In the genomic region with DNA sequence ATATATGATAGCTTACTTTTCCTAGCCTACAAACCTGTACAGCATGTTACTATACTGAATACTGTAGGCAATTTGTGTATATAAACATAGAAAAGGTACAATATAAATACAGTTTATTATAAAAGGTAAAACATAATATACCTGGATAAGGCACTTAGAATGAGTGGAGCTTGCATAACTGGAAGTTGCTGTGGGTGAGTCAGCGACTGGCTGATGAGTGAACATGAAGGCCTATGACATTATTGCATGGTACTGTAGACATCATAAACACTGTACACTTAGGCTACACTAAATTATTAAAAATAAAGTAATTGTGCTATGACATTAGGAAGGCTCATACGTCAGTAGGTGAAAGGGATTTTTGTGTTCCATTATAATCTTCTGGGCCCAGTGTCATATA, we compare ENCODE assay signal across 24 cellular contexts.
DNase-seq lines count a peak whose midpoint lies in the region; ATAC-seq, FAIRE-seq and TF ChIP-seq lines count a peak whose summit lies in the region.
"Had no signal": no experiment of that assay in that cellular context is flagged by ENCODE, and none has a peak within 500 bp of the region (broad histone marks: within the 10 kb centered on the region; RNA-seq: fewer than 3 reads in every experiment).

No MANE protein-coding gene starts in this region.

- no peaks in the 10 kb centered on the region for H3K36me3 ChIP-seq in IMR-90 (ENCODE audit: control insufficient read depth, insufficient read depth, low read length)
- H3K36me3 ChIP-seq in bronchial epithelial cell (ENCODE audit: control insufficient read depth, insufficient read depth, low read length), result no peaks in the 10 kb centered on the region
- no peaks in the 10 kb centered on the region for H3K36me3 ChIP-seq in WERI-Rb-1
- H3K36me3 ChIP-seq: BE2C had no signal

- H2BK15ac ChIP-seq in IMR-90 (ENCODE audit: low read depth, low read length), result no peak overlapping the region

- H3K9me3 ChIP-seq in IMR-90 (ENCODE audit: control insufficient read depth, insufficient read depth, low read length), result no peaks in the 10 kb centered on the region
- no peaks in the 10 kb centered on the region for H3K9me3 ChIP-seq in WERI-Rb-1 (ENCODE audit: severe bottlenecking)
- H3K9me3 ChIP-seq: BE2C had no signal

- no peak overlapping the region for H3K9ac ChIP-seq in IMR-90 (ENCODE audit: low read depth, low read length)

- no TSS peak for BruUV-seq in IMR-90 (replicated peaks; lab: Mats Ljungman, UMichigan)

- H3K27ac ChIP-seq in IMR-90 (ENCODE audit: insufficient read depth, low read length) (no peak overlapping the region), foreskin keratinocyte (no peak overlapping the region), WERI-Rb-1 (no peak overlapping the region)
- H3K27ac ChIP-seq: A549, HL-60 had no signal

- no peak overlapping the region for H3K4ac ChIP-seq in IMR-90 (ENCODE audit: low read depth, low read length)

- no CpG with 5 or more reads among the region's 2 CpGs for WGBS in IMR-90 (ENCODE audit: extremely low coverage in 2 of 2, insufficient read length in 1 of 2), 2 experiments

- H4K20me1 ChIP-seq in IMR-90 (ENCODE audit: insufficient read depth, low read length), result no peaks in the 10 kb centered on the region

- H2AFZ ChIP-seq in IMR-90 (replicated peaks; ENCODE audit: low read length, poor library complexity), result no peak overlapping the region

- no peak for TF ChIP-seq POLR2A in IMR-90 (IDR thresholded peaks at IDR 0.05; ENCODE audit: low read depth, low read length)
- no peak for TF ChIP-seq POLR2A in GM12891 (IDR thresholded peaks at IDR 0.05; ENCODE audit: low read depth, low read length)

- H3K27me3 ChIP-seq in IMR-90 (ENCODE audit: control insufficient read depth, insufficient read depth, low read length), result no peaks in the 10 kb centered on the region
- no peaks in the 10 kb centered on the region for H3K27me3 ChIP-seq in bronchial epithelial cell (ENCODE audit: control insufficient read depth, insufficient read depth, low read length)
- no peaks in the 10 kb centered on the region for H3K27me3 ChIP-seq in foreskin keratinocyte
- H3K27me3 ChIP-seq in WERI-Rb-1 (ENCODE audit: insufficient read depth, low read depth, severe bottlenecking), result no peaks in the 10 kb centered on the region
- H3K27me3 ChIP-seq: BE2C had no signal

- ATAC-seq in IMR-90 (ENCODE audit: low read depth), result no peak
- peak; percentile 75 for ATAC-seq in foreskin keratinocyte
- no peak for ATAC-seq in HG03469 (IDR thresholded peaks at IDR 0.05; ENCODE audit: unreplicated experiment)
- ATAC-seq: A549, HepG2 had no signal

- intact Hi-C loops in IMR-90 (cut with micrococcal nuclease), result no loop called here

- H3K18ac ChIP-seq in IMR-90 (ENCODE audit: low read depth, low read length), result no peak overlapping the region

- TF ChIP-seq CTCF in IMR-90 (conservative IDR thresholded peaks at IDR 0.05; ENCODE audit: low read depth, low read length) (no peak), bronchial epithelial cell (IDR thresholded peaks at IDR 0.05; ENCODE audit: insufficient read depth, low read length, severe bottlenecking) (no peak), foreskin keratinocyte (conservative IDR thresholded peaks at IDR 0.05) (no peak), WERI-Rb-1 (IDR thresholded peaks at IDR 0.05; ENCODE audit: low read depth, low read length) (no peak)

- no peaks in the 10 kb centered on the region for H3K79me1 ChIP-seq in IMR-90 (ENCODE audit: low read depth in 1 of 2, low read length in 2 of 2)

- no peak for TF ChIP-seq RAD21 in IMR-90 (IDR thresholded peaks at IDR 0.05; ENCODE audit: low read length)

- H3K4me3 ChIP-seq in IMR-90 (ENCODE audit: insufficient read depth, low read depth, low read length), result no peak overlapping the region
- no peak overlapping the region for H3K4me3 ChIP-seq in bronchial epithelial cell (ENCODE audit: low read depth, low read length)
- no peak overlapping the region for H3K4me3 ChIP-seq in WERI-Rb-1 (ENCODE audit: low read depth, low read length)
- H3K4me3 ChIP-seq: A549 had no signal

- no peak overlapping the region for H2AK9ac ChIP-seq in IMR-90 (replicated peaks; ENCODE audit: low read depth, low read length, poor library complexity)

- H3K4me1 ChIP-seq in IMR-90 (ENCODE audit: control insufficient read depth, insufficient read depth, low read length) (no peaks in the 10 kb centered on the region), foreskin keratinocyte (no peaks in the 10 kb centered on the region)
- H3K4me1 ChIP-seq: A549, BE2C had no signal

- H3K14ac ChIP-seq in IMR-90 (replicated peaks; ENCODE audit: low read depth, low read length), result no peak overlapping the region

- no peak overlapping the region for H3K56ac ChIP-seq in IMR-90 (ENCODE audit: extremely low read depth, insufficient read depth, low read length)

- no peak overlapping the region for H2AK5ac ChIP-seq in IMR-90 (ENCODE audit: low read depth, low read length)

- no peak overlapping the region for H4K8ac ChIP-seq in IMR-90 (ENCODE audit: low read depth in 2 of 2, low read length in 2 of 2)

- H2BK20ac ChIP-seq in IMR-90 (ENCODE audit: low read depth, low read length), result no peak overlapping the region

- H4K5ac ChIP-seq in IMR-90 (ENCODE audit: low read depth, low read length), result no peak overlapping the region

- no peak overlapping the region for H3K23ac ChIP-seq in IMR-90 (ENCODE audit: low read depth, low read length)

- dilution Hi-C loops in IMR-90 (cut with HindIII; ENCODE audit: low sequenced_read_pairs, unreplicated experiment), result no loop called here

- no peak overlapping the region for H2BK5ac ChIP-seq in IMR-90 (ENCODE audit: low read depth, low read length, poor library complexity, severe bottlenecking)

- H4K91ac ChIP-seq in IMR-90 (ENCODE audit: insufficient read depth, low read depth, low read length), result no peak overlapping the region

- CTCF ChIA-PET in IMR-90 (lab: Yijun Ruan, JAX), result no interaction called here

- H2BK120ac ChIP-seq in IMR-90 (ENCODE audit: low read depth, low read length), result no peak overlapping the region

- DNase-seq in ELR (ENCODE audit: low read depth) (peak; percentile 37), IMR-90 (peak; percentile 44), bronchial epithelial cell (ENCODE audit: low read depth) (peak; percentile 73), foreskin keratinocyte (peak in 1 of 2 donors; percentile 36), WERI-Rb-1 (no peak), GM12891 (ENCODE audit: insufficient read length, low spot score) (no peak), RPMI8226 (no peak)
- DNase-seq: BE2C, DMS79, KBM-7, MV-4-11, NCI-H1694, NCI-H2081 treated with DMSO at 0.1 percent for 48 hours, NCI-H2171 treated with DMSO at 0.1 percent for 48 hours, NCI-H446, NCI-H526 treated with DMSO at 0.1 percent for 48 hours, OCI-M1, SHP77 had no signal

- in situ Hi-C loops in IMR-90 (cut with MboI; ENCODE audit: low sequenced_read_pairs), result no loop called here

- no peak for FAIRE-seq in bronchial epithelial cell (lab: Jason Lieb, UNC)
- FAIRE-seq in GM12891 (lab: Jason Lieb, UNC), result no peak
- FAIRE-seq: A549, D721Med, GM12892, HepG2 had no signal

- POLR2A ChIA-PET in IMR-90 (lab: Charles Lee; ENCODE audit: unreplicated experiment), result no interaction called here

- no peaks in the 10 kb centered on the region for H3K9me1 ChIP-seq in IMR-90 (ENCODE audit: insufficient read depth, low read length)

- H3K4me2 ChIP-seq in IMR-90 (ENCODE audit: low read depth, low read length), result no peak overlapping the region
- H3K4me2 ChIP-seq: A549 had no signal

TF ChIP-seq in IMR-90, 13 proteins besides CTCF, POLR2A, EP300 and RAD21 (continues in another document):
- no peak for TF ChIP-seq MXI1 (IDR thresholded peaks at IDR 0.05; ENCODE audit: borderline replicate concordance, low read depth, low read length)
- TF ChIP-seq, protein P1, sequence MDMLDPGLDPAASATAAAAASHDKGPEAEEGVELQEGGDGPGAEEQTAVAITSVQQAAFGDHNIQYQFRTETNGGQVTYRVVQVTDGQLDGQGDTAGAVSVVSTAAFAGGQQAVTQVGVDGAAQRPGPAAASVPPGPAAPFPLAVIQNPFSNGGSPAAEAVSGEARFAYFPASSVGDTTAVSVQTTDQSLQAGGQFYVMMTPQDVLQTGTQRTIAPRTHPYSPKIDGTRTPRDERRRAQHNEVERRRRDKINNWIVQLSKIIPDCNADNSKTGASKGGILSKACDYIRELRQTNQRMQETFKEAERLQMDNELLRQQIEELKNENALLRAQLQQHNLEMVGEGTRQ (IDR thresholded peaks at IDR 0.05; ENCODE audit: low read depth, low read length), result no peak
- no peak for TF ChIP-seq RCOR1 (IDR thresholded peaks at IDR 0.05; ENCODE audit: insufficient replicate concordance, low read length)
- no peak for TF ChIP-seq BHLHE40 (IDR thresholded peaks at IDR 0.05; ENCODE audit: low read depth, low read length)
- no peak for TF ChIP-seq NFE2L2 (IDR thresholded peaks at IDR 0.05; ENCODE audit: low read depth, low read length)
- no peak for TF ChIP-seq RFX5 (IDR thresholded peaks at IDR 0.05; ENCODE audit: low read depth, low read length)
- TF ChIP-seq MAZ (IDR thresholded peaks at IDR 0.05; ENCODE audit: borderline replicate concordance, low read depth, low read length), result no peak
- no peak for TF ChIP-seq SMC3 (IDR thresholded peaks at IDR 0.05; ENCODE audit: low read depth, low read length)
- no peak for TF ChIP-seq MAFK (IDR thresholded peaks at IDR 0.05; ENCODE audit: low read depth, low read length)
- TF ChIP-seq CEBPB (IDR thresholded peaks at IDR 0.05; ENCODE audit: low read depth, low read length), result no peak

TF ChIP-seq in GM12891, 5 proteins besides CTCF, POLR2A, EP300 and RAD21:
- TF ChIP-seq PAX5 (IDR thresholded peaks at IDR 0.05; ENCODE audit: insufficient read depth, low read length, severe bottlenecking) (no peak), POU2F2 (IDR thresholded peaks at IDR 0.05; ENCODE audit: low read depth, low read length) (no peak), POLR2AphosphoS5 (IDR thresholded peaks at IDR 0.05; ENCODE audit: low read depth, low read length) (no peak), TAF1 (IDR thresholded peaks at IDR 0.05; ENCODE audit: low read depth, low read length) (no peak), SPI1 (IDR thresholded peaks at IDR 0.05; ENCODE audit: low read depth, low read length) (no peak)

Comparison
In these comparisons a context has a peak if more than half of its experiments do, and no peak if none do; other contexts are left out.
1. DNase-seq: peak in ELR (single experiment), IMR-90 (single experiment) and bronchial epithelial cell (single experiment); none in WERI-Rb-1 (single experiment), GM12891 (single experiment) and RPMI8226 (single experiment).